In the genomic region with DNA sequence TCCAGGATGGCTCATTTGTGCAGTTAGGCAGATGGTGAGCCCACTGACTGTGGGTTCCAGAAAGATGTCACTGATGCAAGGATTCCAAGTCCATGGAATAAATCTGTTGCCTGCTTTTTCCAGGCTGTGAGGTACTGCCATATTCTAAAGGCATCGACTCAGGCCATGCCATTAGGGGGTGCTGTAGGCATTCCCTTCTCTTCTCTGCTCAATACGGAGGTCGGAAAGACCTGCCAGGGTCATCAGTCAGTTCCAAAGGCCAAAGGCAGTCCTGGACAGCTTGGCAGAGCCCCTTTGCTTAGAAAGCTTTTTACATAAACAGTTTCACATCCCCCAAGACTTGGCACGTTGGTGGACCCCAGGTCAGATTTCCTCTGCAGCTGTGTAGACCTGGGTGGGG, we compare ENCODE assay signal across 1 cellular context.
TF ChIP-seq lines count a peak whose summit lies in the region.

No MANE protein-coding gene starts in this region.

TF ChIP-seq in HepG2, 621 proteins besides CTCF, POLR2A, EP300 and RAD21 (continued from another document and continues in another):
- TF ChIP-seq, protein P1, sequence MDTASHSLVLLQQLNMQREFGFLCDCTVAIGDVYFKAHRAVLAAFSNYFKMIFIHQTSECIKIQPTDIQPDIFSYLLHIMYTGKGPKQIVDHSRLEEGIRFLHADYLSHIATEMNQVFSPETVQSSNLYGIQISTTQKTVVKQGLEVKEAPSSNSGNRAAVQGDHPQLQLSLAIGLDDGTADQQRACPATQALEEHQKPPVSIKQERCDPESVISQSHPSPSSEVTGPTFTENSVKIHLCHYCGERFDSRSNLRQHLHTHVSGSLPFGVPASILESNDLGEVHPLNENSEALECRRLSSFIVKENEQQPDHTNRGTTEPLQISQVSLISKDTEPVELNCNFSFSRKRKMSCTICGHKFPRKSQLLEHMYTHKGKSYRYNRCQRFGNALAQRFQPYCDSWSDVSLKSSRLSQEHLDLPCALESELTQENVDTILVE (CRISPR knock-in tag; IDR thresholded peaks at IDR 0.05), result peak; percentile 63; the same call in 1 of the 2 replicates
- no peak for TF ChIP-seq ZNF737 (CRISPR knock-in tag; IDR thresholded peaks at IDR 0.05; ENCODE audit: borderline replicate concordance)
- TF ChIP-seq KLF15 (CRISPR knock-in tag; IDR thresholded peaks at IDR 0.05; ENCODE audit: borderline replicate concordance), result no peak
- TF ChIP-seq ZNF574 (CRISPR knock-in tag; IDR thresholded peaks at IDR 0.05), result 0 out of 2 replicates have a peak, but pooled peaks have one; percentile 30
- TF ChIP-seq PHF8 (CRISPR knock-in tag; IDR thresholded peaks at IDR 0.05), result peak; percentile 28; the same call in 1 of the 2 replicates
- TF ChIP-seq GATAD1 (CRISPR knock-in tag; IDR thresholded peaks at IDR 0.05), result peak; percentile 50; the same call in 1 of the 2 replicates
- peak; percentile 99 for TF ChIP-seq STAG1 (CRISPR knock-in tag; IDR thresholded peaks at IDR 0.05)
- no peak for TF ChIP-seq ZKSCAN5 (CRISPR knock-in tag; IDR thresholded peaks at IDR 0.05)
- peak; percentile 38; the same call in 1 of the 2 replicates for TF ChIP-seq FOXO1 (CRISPR knock-in tag; IDR thresholded peaks at IDR 0.05)
- TF ChIP-seq ZNF205 (CRISPR knock-in tag; IDR thresholded peaks at IDR 0.05), result 0 out of 2 replicates have a peak, but pooled peaks have one; percentile 30
- TF ChIP-seq, protein P2, sequence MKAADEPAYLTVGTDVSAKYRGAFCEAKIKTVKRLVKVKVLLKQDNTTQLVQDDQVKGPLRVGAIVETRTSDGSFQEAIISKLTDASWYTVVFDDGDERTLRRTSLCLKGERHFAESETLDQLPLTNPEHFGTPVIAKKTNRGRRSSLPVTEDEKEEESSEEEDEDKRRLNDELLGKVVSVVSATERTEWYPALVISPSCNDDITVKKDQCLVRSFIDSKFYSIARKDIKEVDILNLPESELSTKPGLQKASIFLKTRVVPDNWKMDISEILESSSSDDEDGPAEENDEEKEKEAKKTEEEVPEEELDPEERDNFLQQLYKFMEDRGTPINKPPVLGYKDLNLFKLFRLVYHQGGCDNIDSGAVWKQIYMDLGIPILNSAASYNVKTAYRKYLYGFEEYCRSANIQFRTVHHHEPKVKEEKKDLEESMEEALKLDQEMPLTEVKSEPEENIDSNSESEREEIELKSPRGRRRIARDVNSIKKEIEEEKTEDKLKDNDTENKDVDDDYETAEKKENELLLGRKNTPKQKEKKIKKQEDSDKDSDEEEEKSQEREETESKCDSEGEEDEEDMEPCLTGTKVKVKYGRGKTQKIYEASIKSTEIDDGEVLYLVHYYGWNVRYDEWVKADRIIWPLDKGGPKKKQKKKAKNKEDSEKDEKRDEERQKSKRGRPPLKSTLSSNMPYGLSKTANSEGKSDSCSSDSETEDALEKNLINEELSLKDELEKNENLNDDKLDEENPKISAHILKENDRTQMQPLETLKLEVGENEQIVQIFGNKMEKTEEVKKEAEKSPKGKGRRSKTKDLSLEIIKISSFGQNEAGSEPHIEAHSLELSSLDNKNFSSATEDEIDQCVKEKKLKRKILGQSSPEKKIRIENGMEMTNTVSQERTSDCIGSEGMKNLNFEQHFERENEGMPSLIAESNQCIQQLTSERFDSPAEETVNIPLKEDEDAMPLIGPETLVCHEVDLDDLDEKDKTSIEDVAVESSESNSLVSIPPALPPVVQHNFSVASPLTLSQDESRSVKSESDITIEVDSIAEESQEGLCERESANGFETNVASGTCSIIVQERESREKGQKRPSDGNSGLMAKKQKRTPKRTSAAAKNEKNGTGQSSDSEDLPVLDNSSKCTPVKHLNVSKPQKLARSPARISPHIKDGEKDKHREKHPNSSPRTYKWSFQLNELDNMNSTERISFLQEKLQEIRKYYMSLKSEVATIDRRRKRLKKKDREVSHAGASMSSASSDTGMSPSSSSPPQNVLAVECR (CRISPR knock-in tag; IDR thresholded peaks at IDR 0.05; ENCODE audit: borderline replicate concordance), result no peak; the same call in 1 of the 2 replicates
- TF ChIP-seq, protein P3, sequence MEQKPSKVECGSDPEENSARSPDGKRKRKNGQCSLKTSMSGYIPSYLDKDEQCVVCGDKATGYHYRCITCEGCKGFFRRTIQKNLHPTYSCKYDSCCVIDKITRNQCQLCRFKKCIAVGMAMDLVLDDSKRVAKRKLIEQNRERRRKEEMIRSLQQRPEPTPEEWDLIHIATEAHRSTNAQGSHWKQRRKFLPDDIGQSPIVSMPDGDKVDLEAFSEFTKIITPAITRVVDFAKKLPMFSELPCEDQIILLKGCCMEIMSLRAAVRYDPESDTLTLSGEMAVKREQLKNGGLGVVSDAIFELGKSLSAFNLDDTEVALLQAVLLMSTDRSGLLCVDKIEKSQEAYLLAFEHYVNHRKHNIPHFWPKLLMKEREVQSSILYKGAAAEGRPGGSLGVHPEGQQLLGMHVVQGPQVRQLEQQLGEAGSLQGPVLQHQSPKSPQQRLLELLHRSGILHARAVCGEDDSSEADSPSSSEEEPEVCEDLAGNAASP (CRISPR knock-in tag; IDR thresholded peaks at IDR 0.05; ENCODE audit: borderline replicate concordance), result 0 out of 2 replicates have a peak, but pooled peaks have one; percentile 51
- no peak for TF ChIP-seq ZNF484 (CRISPR knock-in tag; IDR thresholded peaks at IDR 0.05; ENCODE audit: borderline replicate concordance, low read depth)
- TF ChIP-seq ZNF614 (CRISPR knock-in tag; IDR thresholded peaks at IDR 0.05; ENCODE audit: borderline replicate concordance), result 0 out of 2 replicates have a peak, but pooled peaks have one; percentile 45
- peak; percentile 34; the same call in 1 of the 2 replicates for TF ChIP-seq ZFX (CRISPR knock-in tag; IDR thresholded peaks at IDR 0.05; ENCODE audit: low read depth)
- TF ChIP-seq RARA (CRISPR knock-in tag; IDR thresholded peaks at IDR 0.05), result peak; percentile 46; the same call in 1 of the 2 replicates
- TF ChIP-seq ZFAT (CRISPR knock-in tag; conservative IDR thresholded peaks at IDR 0.05), result no peak
- no peak for TF ChIP-seq ASH2L (IDR thresholded peaks at IDR 0.05; ENCODE audit: insufficient read length, low read depth, low read length)
- TF ChIP-seq NR2F6 (IDR thresholded peaks at IDR 0.05), result peak; percentile 92
- peak; percentile 94 for TF ChIP-seq NR2F6 (CRISPR knock-in tag; IDR thresholded peaks at IDR 0.05)
- peak; percentile 76 for TF ChIP-seq IRF2 (CRISPR knock-in tag; IDR thresholded peaks at IDR 0.05)
- peak; percentile 56; the same call in 1 of the 2 replicates for TF ChIP-seq NCOR1 (IDR thresholded peaks at IDR 0.05; ENCODE audit: borderline replicate concordance, low read length)
- TF ChIP-seq SMC3 (IDR thresholded peaks at IDR 0.05; ENCODE audit: low read length), result peak; percentile 100
- TF ChIP-seq ZNF441 (CRISPR knock-in tag; IDR thresholded peaks at IDR 0.05; ENCODE audit: borderline replicate concordance), result no peak
- TF ChIP-seq, protein P4, sequence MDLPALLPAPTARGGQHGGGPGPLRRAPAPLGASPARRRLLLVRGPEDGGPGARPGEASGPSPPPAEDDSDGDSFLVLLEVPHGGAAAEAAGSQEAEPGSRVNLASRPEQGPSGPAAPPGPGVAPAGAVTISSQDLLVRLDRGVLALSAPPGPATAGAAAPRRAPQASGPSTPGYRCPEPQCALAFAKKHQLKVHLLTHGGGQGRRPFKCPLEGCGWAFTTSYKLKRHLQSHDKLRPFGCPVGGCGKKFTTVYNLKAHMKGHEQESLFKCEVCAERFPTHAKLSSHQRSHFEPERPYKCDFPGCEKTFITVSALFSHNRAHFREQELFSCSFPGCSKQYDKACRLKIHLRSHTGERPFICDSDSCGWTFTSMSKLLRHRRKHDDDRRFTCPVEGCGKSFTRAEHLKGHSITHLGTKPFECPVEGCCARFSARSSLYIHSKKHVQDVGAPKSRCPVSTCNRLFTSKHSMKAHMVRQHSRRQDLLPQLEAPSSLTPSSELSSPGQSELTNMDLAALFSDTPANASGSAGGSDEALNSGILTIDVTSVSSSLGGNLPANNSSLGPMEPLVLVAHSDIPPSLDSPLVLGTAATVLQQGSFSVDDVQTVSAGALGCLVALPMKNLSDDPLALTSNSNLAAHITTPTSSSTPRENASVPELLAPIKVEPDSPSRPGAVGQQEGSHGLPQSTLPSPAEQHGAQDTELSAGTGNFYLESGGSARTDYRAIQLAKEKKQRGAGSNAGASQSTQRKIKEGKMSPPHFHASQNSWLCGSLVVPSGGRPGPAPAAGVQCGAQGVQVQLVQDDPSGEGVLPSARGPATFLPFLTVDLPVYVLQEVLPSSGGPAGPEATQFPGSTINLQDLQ (CRISPR knock-in tag; IDR thresholded peaks at IDR 0.05), result no peak
- TF ChIP-seq HBP1 (CRISPR knock-in tag; IDR thresholded peaks at IDR 0.05; ENCODE audit: low read depth), result 0 out of 2 replicates have a peak, but pooled peaks have one; percentile 65
- no peak for TF ChIP-seq NFKBIZ (CRISPR knock-in tag; IDR thresholded peaks at IDR 0.05)
- TF ChIP-seq ZBED4 (CRISPR knock-in tag; IDR thresholded peaks at IDR 0.05; ENCODE audit: borderline replicate concordance), result peak; percentile 22; the same call in 1 of the 2 replicates
- TF ChIP-seq ZNF780A (CRISPR knock-in tag; IDR thresholded peaks at IDR 0.05), result no peak
- TF ChIP-seq NR2F1 (CRISPR knock-in tag; IDR thresholded peaks at IDR 0.05), result peak; percentile 89 to 90
- TF ChIP-seq ZNF766 (CRISPR knock-in tag; IDR thresholded peaks at IDR 0.05; ENCODE audit: borderline replicate concordance), result no peak
- TF ChIP-seq FOXA3 (CRISPR knock-in tag; IDR thresholded peaks at IDR 0.05), result peak; percentile 48; the same call in 1 of the 2 replicates
- TF ChIP-seq AHR (CRISPR knock-in tag; IDR thresholded peaks at IDR 0.05), result no peak
- TF ChIP-seq HOXA3 (CRISPR knock-in tag; IDR thresholded peaks at IDR 0.05), result peak; percentile 39; the same call in 1 of the 2 replicates
- no peak for TF ChIP-seq FLYWCH1 (CRISPR knock-in tag; IDR thresholded peaks at IDR 0.05)
- 0 out of 2 replicates have a peak, but pooled peaks have one; percentile 53 for TF ChIP-seq TOE1 (CRISPR knock-in tag; IDR thresholded peaks at IDR 0.05)
- no peak for TF ChIP-seq KAT7 (CRISPR knock-in tag; IDR thresholded peaks at IDR 0.05; ENCODE audit: borderline replicate concordance)
- TF ChIP-seq, protein P5, sequence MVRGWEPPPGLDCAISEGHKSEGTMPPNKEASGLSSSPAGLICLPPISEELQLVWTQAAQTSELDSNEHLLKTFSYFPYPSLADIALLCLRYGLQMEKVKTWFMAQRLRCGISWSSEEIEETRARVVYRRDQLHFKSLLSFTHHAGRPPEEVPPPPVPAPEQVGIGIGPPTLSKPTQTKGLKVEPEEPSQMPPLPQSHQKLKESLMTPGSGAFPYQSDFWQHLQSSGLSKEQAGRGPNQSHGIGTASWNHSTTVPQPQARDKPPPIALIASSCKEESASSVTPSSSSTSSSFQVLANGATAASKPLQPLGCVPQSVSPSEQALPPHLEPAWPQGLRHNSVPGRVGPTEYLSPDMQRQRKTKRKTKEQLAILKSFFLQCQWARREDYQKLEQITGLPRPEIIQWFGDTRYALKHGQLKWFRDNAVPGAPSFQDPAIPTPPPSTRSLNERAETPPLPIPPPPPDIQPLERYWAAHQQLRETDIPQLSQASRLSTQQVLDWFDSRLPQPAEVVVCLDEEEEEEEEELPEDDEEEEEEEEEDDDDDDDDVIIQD (CRISPR knock-in tag; IDR thresholded peaks at IDR 0.05; ENCODE audit: low read depth), result 0 out of 2 replicates have a peak, but pooled peaks have one; percentile 30
- TF ChIP-seq MIXL1 (CRISPR knock-in tag; IDR thresholded peaks at IDR 0.05), result peak; percentile 78
- no peak for TF ChIP-seq HDAC6 (IDR thresholded peaks at IDR 0.05; ENCODE audit: low read depth, low read length)
